Comparison of ENCODE assay signal across 7 cellular contexts in the genomic region with DNA sequence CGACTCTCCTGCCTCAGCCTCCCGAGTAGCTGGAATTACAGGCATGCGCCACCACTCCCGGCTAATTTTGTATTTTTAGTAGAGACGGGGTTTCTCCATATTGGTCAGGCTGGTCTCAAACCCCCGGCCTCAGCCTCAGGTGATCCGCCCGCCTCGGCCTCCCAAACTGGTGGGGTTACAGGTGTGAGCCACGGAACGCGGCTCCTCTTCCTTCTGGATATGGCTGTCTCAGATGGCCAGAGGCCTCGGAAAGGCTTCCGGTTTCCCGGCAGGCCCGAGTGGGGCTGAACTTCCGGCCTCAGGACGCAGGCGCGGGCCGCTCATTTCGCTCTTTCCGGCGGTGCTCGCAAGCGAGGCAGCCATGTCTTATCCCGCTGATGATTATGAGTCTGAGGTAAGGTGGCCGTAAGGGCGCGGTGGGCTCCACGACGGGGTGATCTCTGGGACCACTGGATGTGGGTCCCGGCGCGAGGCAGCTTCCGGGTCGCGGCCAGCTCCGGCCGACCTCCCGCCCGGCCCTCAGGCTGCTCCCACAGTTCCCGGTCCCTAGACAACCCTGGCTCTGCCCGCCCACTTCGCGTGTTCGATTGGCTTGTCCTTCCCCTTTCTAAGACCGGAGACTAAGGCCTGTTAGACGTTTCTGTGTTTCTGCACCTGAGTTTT. TPM values are rescaled to one million over a fixed set of nuclear protein-coding genes. Genes with fewer than 3 reads are reported as not detected.
DNase-seq lines count a peak whose midpoint lies in the region; ATAC-seq and TF ChIP-seq lines count a peak whose summit lies in the region.

A gene (plus strand): TSS at position 331 of the 663 bp plus-strand sequence. CDS start 31 bp downstream, at position 362.

- H3K9me3 ChIP-seq in iPS-18a (ENCODE audit: control insufficient read depth, low read depth, low read length) (no peaks in the 10 kb centered on the region), skeletal muscle satellite cell (replicated peaks; ENCODE audit: low read length) (no peaks in the 10 kb centered on the region)

- H3K4me2 ChIP-seq in skeletal muscle satellite cell (ENCODE audit: low read length) = peak within 1 kb of the TSS; percentile 87

- H3K4me3 ChIP-seq in iPS-18a (ENCODE audit: low read length) (peak within 1 kb of the TSS; percentile 79), skeletal muscle satellite cell (ENCODE audit: low read length) (peak within 1 kb of the TSS; percentile 93)

- peak; percentile 91 for DNase-seq in NCI-H2171 treated with DMSO at 0.1 percent for 48 hours (lab: John Stamatoyannopoulos, UW)
- peak; percentile 90 for DNase-seq in T47D (ENCODE audit: low read depth in 1 of 2, low spot score in 1 of 2)

- H3K27ac ChIP-seq in VCaP = peak within 1 kb of the TSS; percentile 86
- H3K27ac ChIP-seq in iPS-18a (ENCODE audit: low read length) = peak within 1 kb of the TSS; percentile 94

- in situ Hi-C loops in T47D (cut with HindIII; ENCODE audit: low pct_unique_long_range_greater_than_20kb, low sequenced_read_pairs) = no loop called here

- H3K4me1 ChIP-seq in iPS-18a (ENCODE audit: control insufficient read depth, low read depth, low read length) = no peaks in the 10 kb centered on the region
- peaks cover 3% of the 10 kb centered on the region for H3K4me1 ChIP-seq in skeletal muscle satellite cell (ENCODE audit: control insufficient read depth, insufficient read depth, low read length)

- peak within 1 kb of the TSS; percentile 93 for H3K9ac ChIP-seq in iPS-18a (ENCODE audit: low read length)
- H3K9ac ChIP-seq in skeletal muscle satellite cell (ENCODE audit: low read depth, low read length) = peak within 1 kb of the TSS; percentile 92

- no peak for TF ChIP-seq CTCF in VCaP (conservative IDR thresholded peaks at IDR 0.05)

- ATAC-seq in GM18511 (IDR thresholded peaks at IDR 0.05; ENCODE audit: unreplicated experiment) (peak; percentile 70), HG03039 (IDR thresholded peaks at IDR 0.05; ENCODE audit: unreplicated experiment) (peak; percentile 66)

- H3K36me3 ChIP-seq in iPS-18a (ENCODE audit: control insufficient read depth, low read depth, low read length) (peaks cover 36% of the 10 kb centered on the region), skeletal muscle satellite cell (ENCODE audit: insufficient read depth, low read length) (peaks cover 32% of the 10 kb centered on the region)

- H3K27me3 ChIP-seq in iPS-18a (ENCODE audit: control insufficient read depth, insufficient read depth, low read length) = no peaks in the 10 kb centered on the region
- no peaks in the 10 kb centered on the region for H3K27me3 ChIP-seq in skeletal muscle satellite cell (ENCODE audit: control insufficient read depth, insufficient read depth, low read length)

RNA-seq across cellular contexts. Expression of the gene that starts here (rescaled TPM):
- total RNA-seq in skeletal muscle satellite cell (2012; rRNA removed) = 250 and 358 TPM in 2 replicates

Comparison
In these comparisons a context has a peak if more than half of its experiments do, and no peak if none do; other contexts are left out.
1. Peak in every context shown above with its lines: DNase-seq, ATAC-seq, H3K4me3 ChIP-seq and H3K27ac ChIP-seq.